In the genomic region with DNA sequence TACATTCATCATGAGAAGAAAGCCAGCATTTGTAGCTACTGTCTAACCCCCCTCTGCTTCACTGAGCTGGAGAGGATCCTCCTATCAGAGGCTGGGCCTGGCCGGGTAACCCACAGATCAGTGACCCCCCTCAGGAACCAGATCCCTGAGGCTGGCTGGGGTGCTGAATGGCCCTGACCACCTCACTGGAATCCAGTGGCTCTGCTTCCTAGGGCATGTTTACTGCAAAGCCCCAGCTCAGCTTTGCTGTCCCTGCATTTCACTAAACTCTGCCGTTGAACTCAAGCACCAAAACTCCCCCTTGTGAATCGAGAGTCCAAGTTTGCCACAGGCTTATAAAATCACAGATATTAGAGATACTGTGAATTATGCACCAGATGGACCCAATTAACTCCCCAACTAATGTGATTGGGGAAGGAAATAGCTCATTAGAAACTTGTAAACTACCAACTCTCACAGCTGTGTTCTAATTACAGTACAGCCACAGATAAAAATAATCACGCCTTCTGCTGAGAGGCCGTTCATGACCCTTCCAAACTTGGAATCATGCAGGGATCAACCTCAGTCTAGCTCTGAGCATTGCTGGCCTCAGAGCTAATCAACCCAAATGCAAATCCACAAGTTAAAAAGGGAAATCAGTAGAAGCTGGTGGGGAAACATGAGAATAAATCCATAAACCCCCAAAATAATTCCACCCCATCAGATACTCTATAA, we compare ENCODE assay signal across 20 cellular contexts. TPM values are rescaled to one million over a fixed set of nuclear protein-coding genes. Genes with fewer than 3 reads are reported as not detected.
DNase-seq lines count a peak whose midpoint lies in the region; ATAC-seq and FAIRE-seq lines count a peak whose summit lies in the region.
"Had no signal": no experiment of that assay in that cellular context is flagged by ENCODE, and none has a peak within 500 bp of the region (broad histone marks: within the 10 kb centered on the region; RNA-seq: fewer than 3 reads in every experiment).

No MANE protein-coding gene starts in this region.

- no peak overlapping the region for H4K8ac ChIP-seq in mesendoderm (ENCODE audit: low read depth, low read length)

- no peak overlapping the region for H3K23ac ChIP-seq in mesendoderm (ENCODE audit: low read length)

- H3K56ac ChIP-seq in mesendoderm (ENCODE audit: low read length): no peak overlapping the region

- intact Hi-C loops in Right ventricle myocardium inferior (cut with DNase I) (no loop called here), cardiac septum (cut with DNase I) (no loop called here)

- no peaks in the 10 kb centered on the region for H3K27me3 ChIP-seq in mesendoderm (ENCODE audit: insufficient read depth, low read length, poor library complexity)
- H3K27me3 ChIP-seq: SJCRH30 had no signal

- H3K27ac ChIP-seq in mesendoderm (ENCODE audit: low read depth, low read length): no peak overlapping the region
- H3K27ac ChIP-seq: SJCRH30 had no signal

- no peak overlapping the region for H3K4ac ChIP-seq in mesendoderm (ENCODE audit: low read depth, low read length)

- no peak overlapping the region for H4K5ac ChIP-seq in mesendoderm (ENCODE audit: low read length)

- H2AK5ac ChIP-seq in mesendoderm (ENCODE audit: low read length): no peak overlapping the region

- no peak overlapping the region for H3K4me3 ChIP-seq in mesendoderm (ENCODE audit: low read length)
- H3K4me3 ChIP-seq: SJCRH30 had no signal

- H3K79me1 ChIP-seq in mesendoderm (ENCODE audit: low read length): no peaks in the 10 kb centered on the region

- no peaks in the 10 kb centered on the region for H3K79me2 ChIP-seq in mesendoderm (ENCODE audit: control insufficient read depth, insufficient read depth, low read length)

- H3K36me3 ChIP-seq in mesendoderm (ENCODE audit: control insufficient read depth, insufficient read depth, low read length): no peaks in the 10 kb centered on the region
- H3K36me3 ChIP-seq: SJCRH30 had no signal

- FAIRE-seq in endometrium (lab: Jason Lieb, UNC): peak; percentile 96
- FAIRE-seq: A204.1, G401.6, GM12891 had no signal

- ATAC-seq in Right ventricle myocardium inferior: peak; percentile 16
- no peak for ATAC-seq in GM21390 (IDR thresholded peaks at IDR 0.05; ENCODE audit: unreplicated experiment)
- no peak for ATAC-seq in HG02884 (IDR thresholded peaks at IDR 0.05; ENCODE audit: unreplicated experiment)

- H3K9ac ChIP-seq in mesendoderm (ENCODE audit: low read length): no peak overlapping the region

- no peaks in the 10 kb centered on the region for H3K4me1 ChIP-seq in mesendoderm (ENCODE audit: control insufficient read depth, low read depth, low read length)
- H3K4me1 ChIP-seq: SJCRH30 had no signal

- H2BK15ac ChIP-seq in mesendoderm (replicated peaks; ENCODE audit: low read depth): no peak overlapping the region

- H3K4me2 ChIP-seq in mesendoderm (ENCODE audit: low read length): no peak overlapping the region

- H2BK5ac ChIP-seq in mesendoderm (ENCODE audit: low read length): no peak overlapping the region

- DNase-seq in Right ventricle myocardium inferior (ENCODE audit: missing footprints) (no peak), cardiac septum (ENCODE audit: low spot score) (no peak), mesendoderm (peak; percentile 44), T-helper 9 cell (no peak), dermis blood vessel endothelial cell (no peak)
- DNase-seq: Caco-2, DMS79, HCEC 1CT, NCI-H2081 treated with DMSO at 0.1 percent for 48 hours, NCI-H226, SJCRH30 had no signal

- H2BK120ac ChIP-seq in mesendoderm (ENCODE audit: low read depth, low read length): no peak overlapping the region

- WGBS in mesendoderm (ENCODE audit: extremely low coverage, insufficient coverage, low lambda C conversion rate): no CpG with 5 or more reads among the region's 5 CpGs

- no peak overlapping the region for H3K18ac ChIP-seq in mesendoderm (ENCODE audit: low read length)

RNA-seq across cellular contexts. Expression of gene OCA2, which starts 47.0 kb away (rescaled TPM):
- not detected for total RNA-seq in Right ventricle myocardium inferior
- not detected for total RNA-seq in cardiac septum
- 0.22 TPM for polyA plus RNA-seq in mesendoderm (2013, experiment 1 of 2)
- polyA plus RNA-seq in mesendoderm (2013, experiment 2 of 2): 0.18 TPM
- not detected in 2 replicates for total RNA-seq in dermis blood vessel endothelial cell
- total RNA-seq: OCI-LY7, RPMI7951, SJCRH30 had no signal
- polyA plus RNA-seq: IgD-negative memory B cell had no signal
